In genomic region chr2:133140620-133141019, GRCh38 we compare ENCODE assay signal across 14 cellular contexts.
DNase-seq lines count a peak whose midpoint lies in the region; ATAC-seq, FAIRE-seq and TF ChIP-seq lines count a peak whose summit lies in the region.
"Had no signal": no experiment of that assay in that cellular context is flagged by ENCODE, and none has a peak within 500 bp of the region (broad histone marks: within the 10 kb centered on the region; RNA-seq: fewer than 3 reads in every experiment).

No MANE protein-coding gene starts in this region.

- no peaks in the 10 kb centered on the region for H3K9me3 ChIP-seq in fibroblast of lung (ENCODE audit: control insufficient read depth, insufficient read depth, low read depth, low read length)

- TF ChIP-seq CTCF in HFFc6 (IDR thresholded peaks at IDR 0.05): no peak
- no peak for TF ChIP-seq CTCF in fibroblast of lung (conservative IDR thresholded peaks at IDR 0.05 in 1 of 2, IDR thresholded peaks at IDR 0.05 in 1 of 2; ENCODE audit: low read depth in 1 of 2, low read length in 2 of 2)

- H4K20me1 ChIP-seq in fibroblast of lung (ENCODE audit: control insufficient read depth, extremely low read depth, insufficient read depth, low read length): no peaks in the 10 kb centered on the region

- no peak overlapping the region for H3K9ac ChIP-seq in fibroblast of lung (ENCODE audit: insufficient read depth, low read length)

- H3K4me3 ChIP-seq in fibroblast of lung (replicated peaks in 1 of 4; ENCODE audit: control extremely low read depth in 1 of 4, insufficient read depth in 1 of 4, low read depth in 3 of 4, low read length in 4 of 4): no peak overlapping the region

- H3K79me2 ChIP-seq in fibroblast of lung (ENCODE audit: control insufficient read depth, insufficient read depth, low read length): no peaks in the 10 kb centered on the region

- H3K27me3 Mint-ChIP-seq in HFFc6 (ENCODE audit: insufficient read depth): no peaks in the 10 kb centered on the region
- H3K27me3 Mint-ChIP-seq: CD4-positive, alpha-beta memory T cell; IgD-negative memory B cell had no signal

- no peaks in the 10 kb centered on the region for H3K27me3 ChIP-seq in fibroblast of lung (ENCODE audit: control insufficient read depth, insufficient read depth, low read length)

- no peak for ATAC-seq in GM19324 (IDR thresholded peaks at IDR 0.05; ENCODE audit: low FRiP score, unreplicated experiment)

- no peaks in the 10 kb centered on the region for H3K4me1 ChIP-seq in fibroblast of lung (ENCODE audit: control insufficient read depth, extremely low read depth, insufficient read depth, low read length)

- H3K4me3 Mint-ChIP-seq in HFFc6: peak overlapping the region; percentile 81
- H3K4me3 Mint-ChIP-seq: CD4-positive, alpha-beta memory T cell; IgD-negative memory B cell had no signal

- peak; percentile 42 for FAIRE-seq in RCC 7860 (lab: Jason Lieb, UNC)

- no peak overlapping the region; the same call in 1 of the 2 replicates for H3K27ac Mint-ChIP-seq in HFFc6
- H3K27ac Mint-ChIP-seq: CD4-positive, alpha-beta memory T cell; IgD-negative memory B cell had no signal

- H3K9me3 Mint-ChIP-seq in HFFc6: no peaks in the 10 kb centered on the region; the same call in 1 of the 2 replicates
- H3K9me3 Mint-ChIP-seq: IgD-negative memory B cell had no signal

- DNase-seq in HFFc6 (no peak), RCC 7860 (ENCODE audit: low spot score) (no peak), fibroblast of lung (ENCODE audit: low read depth in 2 of 2) (no peak), substantia nigra (lab: John Stamatoyannopoulos, UW) (no peak), NCI-H146 (lab: John Stamatoyannopoulos, UW) (no peak), SHP77 (lab: John Stamatoyannopoulos, UW) (no peak)
- DNase-seq: Calu3; CD4-positive, alpha-beta memory T cell; NCI-H1417 treated with DMSO at 0.1 percent for 48 hours; NCI-H2029; NCI-H2171; NCI-H446 had no signal

- H3K36me3 Mint-ChIP-seq in HFFc6 (ENCODE audit: low read depth): no peaks in the 10 kb centered on the region
- H3K36me3 Mint-ChIP-seq: CD4-positive, alpha-beta memory T cell; IgD-negative memory B cell had no signal

- H3K27ac ChIP-seq in fibroblast of lung (ENCODE audit: insufficient read depth, low read length): no peak overlapping the region
- peak overlapping the region; percentile 31 for H3K27ac ChIP-seq in substantia nigra (ENCODE audit: low read depth, low read length, poor library complexity, severe bottlenecking)

- H3K36me3 ChIP-seq in fibroblast of lung (ENCODE audit: control insufficient read depth, insufficient read depth, low read length): no peaks in the 10 kb centered on the region

- H3K4me2 ChIP-seq in fibroblast of lung (ENCODE audit: extremely low read depth, insufficient read depth, low read length): peak overlapping the region; percentile 32

- peaks cover 8% of the 10 kb centered on the region; the same call in 1 of the 2 replicates for H3K4me1 Mint-ChIP-seq in HFFc6 (ENCODE audit: low read depth)
- H3K4me1 Mint-ChIP-seq: CD4-positive, alpha-beta memory T cell had no signal

- no peak overlapping the region for H2AFZ ChIP-seq in fibroblast of lung (ENCODE audit: low read length)
